1 cellular context compared by ENCODE assay signal in genomic region chr17:75009139-75009724, GRCh38.
A peak's percentile ranks its signal among the peaks of the same experiment; 100 is the strongest.
TF ChIP-seq lines count a peak whose summit lies in the region.

No MANE protein-coding gene starts in this region.

TF ChIP-seq in HEK293, 187 proteins besides CTCF, POLR2A, EP300 and RAD21 (continued from another document and continues in another):
- TF ChIP-seq, protein P1, sequence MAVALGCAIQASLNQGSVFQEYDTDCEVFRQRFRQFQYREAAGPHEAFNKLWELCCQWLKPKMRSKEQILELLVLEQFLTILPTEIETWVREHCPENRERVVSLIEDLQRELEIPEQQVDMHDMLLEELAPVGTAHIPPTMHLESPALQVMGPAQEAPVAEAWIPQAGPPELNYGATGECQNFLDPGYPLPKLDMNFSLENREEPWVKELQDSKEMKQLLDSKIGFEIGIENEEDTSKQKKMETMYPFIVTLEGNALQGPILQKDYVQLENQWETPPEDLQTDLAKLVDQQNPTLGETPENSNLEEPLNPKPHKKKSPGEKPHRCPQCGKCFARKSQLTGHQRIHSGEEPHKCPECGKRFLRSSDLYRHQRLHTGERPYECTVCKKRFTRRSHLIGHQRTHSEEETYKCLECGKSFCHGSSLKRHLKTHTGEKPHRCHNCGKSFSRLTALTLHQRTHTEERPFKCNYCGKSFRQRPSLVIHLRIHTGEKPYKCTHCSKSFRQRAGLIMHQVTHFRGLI (tag by site-specific recombination; IDR thresholded peaks at IDR 0.05), result no peak
- peak; percentile 82 for TF ChIP-seq OSR2 (tag by site-specific recombination; IDR thresholded peaks at IDR 0.05)
- peak; percentile 69; the same call in 1 of the 2 replicates for TF ChIP-seq OVOL3 (tag by site-specific recombination; IDR thresholded peaks at IDR 0.05)
- TF ChIP-seq ZNF514 (tag by site-specific recombination; IDR thresholded peaks at IDR 0.05), result no peak
- TF ChIP-seq ZNF510 (tag by site-specific recombination; IDR thresholded peaks at IDR 0.05; ENCODE audit: insufficient replicate concordance), result no peak
- TF ChIP-seq ZNF843 (tag by site-specific recombination; IDR thresholded peaks at IDR 0.05), result peak; percentile 58; the same call in 1 of the 2 replicates
- TF ChIP-seq, protein P2, sequence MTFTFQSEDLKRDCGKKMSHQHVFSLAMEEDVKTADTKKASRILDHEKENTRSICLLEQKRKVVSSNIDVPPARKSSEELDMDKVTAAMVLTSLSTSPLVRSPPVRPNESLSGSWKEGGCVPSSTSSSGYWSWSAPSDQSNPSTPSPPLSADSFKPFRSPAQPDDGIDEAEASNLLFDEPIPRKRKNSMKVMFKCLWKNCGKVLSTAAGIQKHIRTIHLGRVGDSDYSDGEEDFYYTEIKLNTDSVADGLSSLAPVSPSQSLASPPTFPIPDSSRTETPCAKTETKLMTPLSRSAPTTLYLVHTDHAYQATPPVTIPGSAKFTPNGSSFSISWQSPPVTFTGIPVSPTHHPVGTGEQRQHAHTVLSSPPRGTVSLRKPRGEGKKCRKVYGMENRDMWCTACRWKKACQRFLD (tag by site-specific recombination; IDR thresholded peaks at IDR 0.05), result no peak
- TF ChIP-seq ZNF112 (tag by site-specific recombination; IDR thresholded peaks at IDR 0.05), result no peak
- TF ChIP-seq ZBTB17 (tag by site-specific recombination; IDR thresholded peaks at IDR 0.05), result 0 out of 2 replicates have a peak, but pooled peaks have one; percentile 11
- TF ChIP-seq ZNF140 (tag by site-specific recombination; IDR thresholded peaks at IDR 0.05), result no peak
- TF ChIP-seq, protein P3, sequence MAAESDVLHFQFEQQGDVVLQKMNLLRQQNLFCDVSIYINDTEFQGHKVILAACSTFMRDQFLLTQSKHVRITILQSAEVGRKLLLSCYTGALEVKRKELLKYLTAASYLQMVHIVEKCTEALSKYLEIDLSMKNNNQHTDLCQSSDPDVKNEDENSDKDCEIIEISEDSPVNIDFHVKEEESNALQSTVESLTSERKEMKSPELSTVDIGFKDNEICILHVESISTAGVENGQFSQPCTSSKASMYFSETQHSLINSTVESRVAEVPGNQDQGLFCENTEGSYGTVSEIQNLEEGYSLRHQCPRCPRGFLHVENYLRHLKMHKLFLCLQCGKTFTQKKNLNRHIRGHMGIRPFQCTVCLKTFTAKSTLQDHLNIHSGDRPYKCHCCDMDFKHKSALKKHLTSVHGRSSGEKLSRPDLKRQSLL (tag by site-specific recombination; IDR thresholded peaks at IDR 0.05), result 0 out of 2 replicates have a peak, but pooled peaks have one; percentile 46
- TF ChIP-seq, protein P4, sequence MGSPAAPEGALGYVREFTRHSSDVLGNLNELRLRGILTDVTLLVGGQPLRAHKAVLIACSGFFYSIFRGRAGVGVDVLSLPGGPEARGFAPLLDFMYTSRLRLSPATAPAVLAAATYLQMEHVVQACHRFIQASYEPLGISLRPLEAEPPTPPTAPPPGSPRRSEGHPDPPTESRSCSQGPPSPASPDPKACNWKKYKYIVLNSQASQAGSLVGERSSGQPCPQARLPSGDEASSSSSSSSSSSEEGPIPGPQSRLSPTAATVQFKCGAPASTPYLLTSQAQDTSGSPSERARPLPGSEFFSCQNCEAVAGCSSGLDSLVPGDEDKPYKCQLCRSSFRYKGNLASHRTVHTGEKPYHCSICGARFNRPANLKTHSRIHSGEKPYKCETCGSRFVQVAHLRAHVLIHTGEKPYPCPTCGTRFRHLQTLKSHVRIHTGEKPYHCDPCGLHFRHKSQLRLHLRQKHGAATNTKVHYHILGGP (tag by site-specific recombination; IDR thresholded peaks at IDR 0.05), result no peak
- no peak for TF ChIP-seq ZNF324 (tag by site-specific recombination; IDR thresholded peaks at IDR 0.05)
- TF ChIP-seq HOXD13 (CRISPR knock-in tag; IDR thresholded peaks at IDR 0.05; ENCODE audit: borderline replicate concordance), result no peak
- TF ChIP-seq ZNF274 (IDR thresholded peaks at IDR 0.05; ENCODE audit: low read length), result no peak
- TF ChIP-seq ZNF274 (tag by site-specific recombination; IDR thresholded peaks at IDR 0.05; ENCODE audit: borderline replicate concordance), result no peak
- no peak for TF ChIP-seq ZNF791 (tag by site-specific recombination; IDR thresholded peaks at IDR 0.05)
- TF ChIP-seq ZSCAN23 (tag by site-specific recombination; IDR thresholded peaks at IDR 0.05), result no peak
- TF ChIP-seq ZNF660 (tag by site-specific recombination; IDR thresholded peaks at IDR 0.05), result no peak
- no peak for TF ChIP-seq ZNF174 (tag by site-specific recombination; IDR thresholded peaks at IDR 0.05)
- no peak for TF ChIP-seq ZNF580 (tag by site-specific recombination; IDR thresholded peaks at IDR 0.05)
- no peak for TF ChIP-seq ZNF239 (tag by site-specific recombination; IDR thresholded peaks at IDR 0.05)
- TF ChIP-seq MYNN (tag by site-specific recombination; IDR thresholded peaks at IDR 0.05; ENCODE audit: borderline replicate concordance), result no peak
- TF ChIP-seq ZSCAN16 (tag by site-specific recombination; IDR thresholded peaks at IDR 0.05), result no peak
- no peak for TF ChIP-seq ZNF621 (tag by site-specific recombination; IDR thresholded peaks at IDR 0.05)
- no peak for TF ChIP-seq ZNF398 (tag by site-specific recombination; IDR thresholded peaks at IDR 0.05)
- no peak for TF ChIP-seq ZNF292 (tag by site-specific recombination; IDR thresholded peaks at IDR 0.05; ENCODE audit: borderline replicate concordance, low read depth)
- TF ChIP-seq SP2 (tag by site-specific recombination; IDR thresholded peaks at IDR 0.05), result no peak
- TF ChIP-seq ZNF2 (tag by site-specific recombination; IDR thresholded peaks at IDR 0.05), result no peak
- TF ChIP-seq ZNF785 (tag by site-specific recombination; IDR thresholded peaks at IDR 0.05), result no peak
- TF ChIP-seq SP3 (tag by site-specific recombination; IDR thresholded peaks at IDR 0.05), result no peak
- no peak for TF ChIP-seq HOXA7 (CRISPR knock-in tag; IDR thresholded peaks at IDR 0.05; ENCODE audit: borderline replicate concordance)
- TF ChIP-seq ZBTB20 (tag by site-specific recombination; IDR thresholded peaks at IDR 0.05), result peak; percentile 32; the same call in 1 of the 2 replicates
- no peak for TF ChIP-seq RBAK (tag by site-specific recombination; IDR thresholded peaks at IDR 0.05)
- TF ChIP-seq ZNF48 (tag by site-specific recombination; IDR thresholded peaks at IDR 0.05), result no peak
- no peak for TF ChIP-seq ZNF433 (tag by site-specific recombination; IDR thresholded peaks at IDR 0.05; ENCODE audit: low read depth)
- TF ChIP-seq MZF1 (tag by site-specific recombination; IDR thresholded peaks at IDR 0.05; ENCODE audit: borderline replicate concordance), result 0 out of 2 replicates have a peak, but pooled peaks have one; percentile 13
- TF ChIP-seq KLF7 (tag by site-specific recombination; IDR thresholded peaks at IDR 0.05; ENCODE audit: borderline replicate concordance), result no peak
- TF ChIP-seq GLIS1 (tag by site-specific recombination; IDR thresholded peaks at IDR 0.05), result peak; percentile 89
- TF ChIP-seq, protein P5, sequence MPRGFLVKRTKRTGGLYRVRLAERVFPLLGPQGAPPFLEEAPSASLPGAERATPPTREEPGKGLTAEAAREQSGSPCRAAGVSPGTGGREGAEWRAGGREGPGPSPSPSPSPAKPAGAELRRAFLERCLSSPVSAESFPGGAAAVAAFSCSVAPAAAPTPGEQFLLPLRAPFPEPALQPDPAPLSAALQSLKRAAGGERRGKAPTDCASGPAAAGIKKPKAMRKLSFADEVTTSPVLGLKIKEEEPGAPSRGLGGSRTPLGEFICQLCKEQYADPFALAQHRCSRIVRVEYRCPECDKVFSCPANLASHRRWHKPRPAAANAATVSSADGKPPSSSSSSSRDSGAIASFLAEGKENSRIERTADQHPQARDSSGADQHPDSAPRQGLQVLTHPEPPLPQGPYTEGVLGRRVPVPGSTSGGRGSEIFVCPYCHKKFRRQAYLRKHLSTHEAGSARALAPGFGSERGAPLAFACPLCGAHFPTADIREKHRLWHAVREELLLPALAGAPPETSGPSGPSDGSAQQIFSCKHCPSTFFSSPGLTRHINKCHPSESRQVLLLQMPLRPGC (tag by site-specific recombination; IDR thresholded peaks at IDR 0.05), result no peak; the same call in 1 of the 2 replicates
- no peak for TF ChIP-seq ZNF366 (tag by site-specific recombination; conservative IDR thresholded peaks at IDR 0.05)
- no peak for TF ChIP-seq BCL11B (tag by site-specific recombination; IDR thresholded peaks at IDR 0.05; ENCODE audit: low read depth)
- TF ChIP-seq ZNF558 (tag by site-specific recombination; IDR thresholded peaks at IDR 0.05), result no peak
- TF ChIP-seq GFI1B (tag by site-specific recombination; IDR thresholded peaks at IDR 0.05), result no peak
- TF ChIP-seq ZNF248 (tag by site-specific recombination; IDR thresholded peaks at IDR 0.05), result no peak
- peak; percentile 99 for TF ChIP-seq PRDM6 (tag by site-specific recombination; IDR thresholded peaks at IDR 0.05)
- peak; percentile 85 for TF ChIP-seq ZBTB48 (tag by site-specific recombination; IDR thresholded peaks at IDR 0.05)
- no peak for TF ChIP-seq ZNF121 (tag by site-specific recombination; IDR thresholded peaks at IDR 0.05)
- TF ChIP-seq TSHZ1 (tag by site-specific recombination; IDR thresholded peaks at IDR 0.05; ENCODE audit: borderline replicate concordance), result 0 out of 2 replicates have a peak, but pooled peaks have one; percentile 65
- no peak for TF ChIP-seq ZNF768 (tag by site-specific recombination; IDR thresholded peaks at IDR 0.05)
- TF ChIP-seq, protein P6, sequence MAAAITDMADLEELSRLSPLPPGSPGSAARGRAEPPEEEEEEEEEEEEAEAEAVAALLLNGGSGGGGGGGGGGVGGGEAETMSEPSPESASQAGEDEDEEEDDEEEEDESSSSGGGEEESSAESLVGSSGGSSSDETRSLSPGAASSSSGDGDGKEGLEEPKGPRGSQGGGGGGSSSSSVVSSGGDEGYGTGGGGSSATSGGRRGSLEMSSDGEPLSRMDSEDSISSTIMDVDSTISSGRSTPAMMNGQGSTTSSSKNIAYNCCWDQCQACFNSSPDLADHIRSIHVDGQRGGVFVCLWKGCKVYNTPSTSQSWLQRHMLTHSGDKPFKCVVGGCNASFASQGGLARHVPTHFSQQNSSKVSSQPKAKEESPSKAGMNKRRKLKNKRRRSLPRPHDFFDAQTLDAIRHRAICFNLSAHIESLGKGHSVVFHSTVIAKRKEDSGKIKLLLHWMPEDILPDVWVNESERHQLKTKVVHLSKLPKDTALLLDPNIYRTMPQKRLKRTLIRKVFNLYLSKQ (tag by site-specific recombination; IDR thresholded peaks at IDR 0.05; ENCODE audit: borderline replicate concordance), result no peak
- peak; percentile 39; the same call in 1 of the 2 replicates for TF ChIP-seq ZNF664 (tag by site-specific recombination; IDR thresholded peaks at IDR 0.05)
- TF ChIP-seq ZNF645 (tag by site-specific recombination; IDR thresholded peaks at IDR 0.05), result no peak
